ENCODE assay signal across 1 cellular context in genomic region chr21:35952651-35953340, GRCh38.
TF ChIP-seq lines count a peak whose summit lies in the region.

No MANE protein-coding gene starts in this region.

TF ChIP-seq in HepG2, 621 proteins besides CTCF, POLR2A, EP300 and RAD21 (continued from another document):
- TF ChIP-seq, protein P1, sequence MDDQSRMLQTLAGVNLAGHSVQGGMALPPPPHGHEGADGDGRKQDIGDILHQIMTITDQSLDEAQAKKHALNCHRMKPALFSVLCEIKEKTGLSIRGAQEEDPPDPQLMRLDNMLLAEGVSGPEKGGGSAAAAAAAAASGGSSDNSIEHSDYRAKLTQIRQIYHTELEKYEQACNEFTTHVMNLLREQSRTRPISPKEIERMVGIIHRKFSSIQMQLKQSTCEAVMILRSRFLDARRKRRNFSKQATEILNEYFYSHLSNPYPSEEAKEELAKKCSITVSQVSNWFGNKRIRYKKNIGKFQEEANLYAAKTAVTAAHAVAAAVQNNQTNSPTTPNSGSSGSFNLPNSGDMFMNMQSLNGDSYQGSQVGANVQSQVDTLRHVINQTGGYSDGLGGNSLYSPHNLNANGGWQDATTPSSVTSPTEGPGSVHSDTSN (CRISPR knock-in tag; IDR thresholded peaks at IDR 0.05; ENCODE audit: borderline replicate concordance): no peak
- TF ChIP-seq PPARG (CRISPR knock-in tag; conservative IDR thresholded peaks at IDR 0.05) (no peak), MBNL3 (CRISPR knock-in tag; conservative IDR thresholded peaks at IDR 0.05) (no peak), SP5 (CRISPR knock-in tag; IDR thresholded peaks at IDR 0.05; ENCODE audit: borderline replicate concordance, low read depth) (no peak)
